21 cellular contexts compared by ENCODE assay signal in the genomic region with DNA sequence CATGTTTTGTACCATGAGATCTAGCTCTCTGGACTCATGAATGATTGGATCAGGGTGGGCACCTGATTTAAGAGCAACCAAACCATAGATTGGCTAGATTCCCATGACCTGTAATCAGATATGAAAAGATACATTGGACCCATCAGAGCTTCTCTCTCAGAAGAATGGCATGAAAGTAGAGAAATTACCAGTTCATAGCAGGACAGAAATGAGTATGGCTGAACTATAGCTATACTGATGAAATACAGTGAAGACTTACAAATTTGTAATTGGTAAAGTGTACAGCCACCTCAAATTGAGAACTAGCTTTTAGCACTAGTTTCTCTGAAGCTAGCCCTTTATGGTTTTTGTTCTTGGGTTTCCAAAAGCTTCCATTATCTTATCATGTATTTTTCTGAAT. TPM values are rescaled to one million over a fixed set of nuclear protein-coding genes. Genes with fewer than 3 reads are reported as not detected.
DNase-seq lines count a peak whose midpoint lies in the region; ATAC-seq, FAIRE-seq and TF ChIP-seq lines count a peak whose summit lies in the region.
"Had no signal": no experiment of that assay in that cellular context is flagged by ENCODE, and none has a peak within 500 bp of the region (broad histone marks: within the 10 kb centered on the region; RNA-seq: fewer than 3 reads in every experiment).

No MANE protein-coding gene starts in this region.

- peak overlapping the region; percentile 16 for H3K27ac Mint-ChIP-seq in activated CD4-positive, alpha-beta T cell treated with anti-CD3 and anti-CD28 coated beads for 36 hours
- H3K27ac Mint-ChIP-seq in stimulated activated memory B cell treated with anti-CD40 and anti-IgM and Interleukin-4, amounts not matched to agents 10 μg/mL and 1 μg/mL and 100 μg/mL, for 72 hours = peak overlapping the region; percentile 19
- H3K27ac Mint-ChIP-seq in Caco-2 (ENCODE audit: unreplicated experiment) = no peak overlapping the region
- H3K27ac Mint-ChIP-seq: CD4-positive, alpha-beta T cell had no signal

- H3K9me3 ChIP-seq in HepG2 (ENCODE audit: low read length) = no peaks in the 10 kb centered on the region
- no peaks in the 10 kb centered on the region for H3K9me3 ChIP-seq in right lobe of liver
- no peaks in the 10 kb centered on the region; the same call in 1 of the 2 replicates for H3K9me3 ChIP-seq in Caco-2
- H3K9me3 ChIP-seq: HAP-1 had no signal

- no peaks in the 10 kb centered on the region for H3K27me3 ChIP-seq in HepG2 (ENCODE audit: control insufficient read depth in 1 of 2, insufficient read depth in 2 of 2, low read length in 2 of 2)
- H3K27me3 ChIP-seq in right lobe of liver = no peaks in the 10 kb centered on the region
- no peaks in the 10 kb centered on the region; the same call in 1 of the 2 replicates for H3K27me3 ChIP-seq in Caco-2 (replicated peaks; ENCODE audit: control insufficient read depth, insufficient read depth, low read length)
- H3K27me3 ChIP-seq: BLaER1 treated with 17β-estradiol and CSF1 and Interleukin-3, amounts not matched to agents 10 nM and 100 nM had no signal

- intact Hi-C loops in activated CD4-positive, alpha-beta T cell treated with anti-CD3 and anti-CD28 coated beads for 36 hours (cut with DNase I, micrococcal nuclease) = loop anchor here in 1 of 2 experiments (2.0 kb wide), 1 partner anchor 17 kb away; no protein-coding TSS in a partner anchor
- intact Hi-C loops in HepG2 (cut with micrococcal nuclease; ENCODE audit: unreplicated experiment) = loop anchor here (2.0 kb wide), 1 partner anchor 15 kb away; no protein-coding TSS in a partner anchor
- intact Hi-C loops in right lobe of liver (cut with DNase I) = no loop called here
- intact Hi-C loops in Caco-2 (cut with micrococcal nuclease; ENCODE audit: unreplicated experiment) = no loop called here

- TF ChIP-seq POLR2A in HepG2 (IDR thresholded peaks at IDR 0.05; ENCODE audit: insufficient read depth in 1 of 2, low read depth in 2 of 2, low read length in 2 of 2) = no peak
- no peak for TF ChIP-seq POLR2A in right lobe of liver (IDR thresholded peaks at IDR 0.05)

- in situ Hi-C loops in HepG2 (cut with HindIII; ENCODE audit: extremely low pct_ligation_motif_present, low pct_unique_long_range_greater_than_20kb) = no loop called here

- H3K79me2 ChIP-seq in HepG2 (ENCODE audit: insufficient read depth, low read length) = peaks cover 3% of the 10 kb centered on the region

- BruUV-seq in HepG2 (replicated peaks; lab: Mats Ljungman, UMichigan) (no TSS peak), Caco-2 (replicated peaks; lab: Mats Ljungman, UMichigan) (no TSS peak)

- no peak for TF ChIP-seq CTCF in HepG2 (CRISPR knock-in tag; IDR thresholded peaks at IDR 0.05)
- TF ChIP-seq CTCF in right lobe of liver (IDR thresholded peaks at IDR 0.05) = no peak
- TF ChIP-seq CTCF in coronary artery (IDR thresholded peaks at IDR 0.05) = no peak
- TF ChIP-seq CTCF in Caco-2 (IDR thresholded peaks at IDR 0.05; ENCODE audit: insufficient read depth in 1 of 2, low read depth in 1 of 2, low read length in 1 of 2, severe bottlenecking in 1 of 2, unreplicated experiment in 1 of 2) = no peak

- CTCF ChIA-PET in activated CD4-positive, alpha-beta T cell treated with anti-CD3 and anti-CD28 coated beads for 36 hours (lab: Charles Lee) = interaction anchor here (0.9 to 1.4 kb wide), 5 partner anchors 11 to 55 kb away, joined by 3 to 4 read pairs (median 3); no protein-coding TSS in a partner anchor
- CTCF ChIA-PET in HepG2 (lab: Yijun Ruan, JAX; ENCODE audit: low intra/inter-chr PET ratio, low total read pairs) (no interaction called here), Caco-2 (lab: Charles Lee) (no interaction called here)

- H3K27ac ChIP-seq in HepG2 (ENCODE audit: extremely low read length, insufficient read depth, low read length) (no peak overlapping the region), right lobe of liver (no peak overlapping the region), coronary artery (peak overlapping the region; percentile 17 to 66)
- H3K27ac ChIP-seq: 22Rv1; BLaER1 treated with 17β-estradiol and CSF1 and Interleukin-3, amounts not matched to agents 10 nM and 100 nM had no signal

- H3K9ac ChIP-seq in HepG2 (ENCODE audit: insufficient read depth, low read depth, low read length) = no peak overlapping the region
- H3K9ac ChIP-seq: BLaER1 treated with 17β-estradiol and CSF1 and Interleukin-3, amounts not matched to agents 10 nM and 100 nM had no signal

- TF ChIP-seq EP300 in HepG2 (IDR thresholded peaks at IDR 0.05; ENCODE audit: low read depth in 2 of 2, low read length in 2 of 2) = no peak
- TF ChIP-seq EP300 in HepG2 (CRISPR knock-in tag; IDR thresholded peaks at IDR 0.05; ENCODE audit: borderline replicate concordance) = no peak

- H3K36me3 ChIP-seq in HepG2 (replicated peaks in 1 of 2; ENCODE audit: control insufficient read depth in 1 of 2, insufficient read depth in 2 of 2, low read length in 2 of 2) (no peaks in the 10 kb centered on the region), right lobe of liver (no peaks in the 10 kb centered on the region), Caco-2 (ENCODE audit: control insufficient read depth, insufficient read depth, low read length) (no peaks in the 10 kb centered on the region)
- H3K36me3 ChIP-seq: BLaER1 treated with 17β-estradiol and CSF1 and Interleukin-3, amounts not matched to agents 10 nM and 100 nM; HAP-1 had no signal

- H3K27me3 Mint-ChIP-seq in activated CD4-positive, alpha-beta T cell treated with anti-CD3 and anti-CD28 coated beads for 36 hours = no peaks in the 10 kb centered on the region
- H3K27me3 Mint-ChIP-seq in stimulated activated memory B cell treated with anti-CD40 and anti-IgM and Interleukin-4, amounts not matched to agents 10 μg/mL and 1 μg/mL and 100 μg/mL, for 72 hours = no peaks in the 10 kb centered on the region
- H3K27me3 Mint-ChIP-seq in Caco-2 (ENCODE audit: insufficient read depth, unreplicated experiment) = no peaks in the 10 kb centered on the region
- H3K27me3 Mint-ChIP-seq: CD4-positive, alpha-beta T cell had no signal

- no peak overlapping the region for H3K4me2 ChIP-seq in HepG2 (ENCODE audit: low read depth, low read length)
- H3K4me2 ChIP-seq: BLaER1 treated with 17β-estradiol and CSF1 and Interleukin-3, amounts not matched to agents 10 nM and 100 nM had no signal

- no peak overlapping the region for H3K4me3 ChIP-seq in HepG2 (replicated peaks in 1 of 3; ENCODE audit: insufficient read depth in 1 of 3, low read depth in 2 of 3, low read length in 3 of 3)
- no peak overlapping the region for H3K4me3 ChIP-seq in right lobe of liver
- no peak overlapping the region for H3K4me3 ChIP-seq in coronary artery
- no peak overlapping the region for H3K4me3 ChIP-seq in Caco-2 (ENCODE audit: low read depth, low read length)
- H3K4me3 ChIP-seq: BLaER1 treated with 17β-estradiol and CSF1 and Interleukin-3, amounts not matched to agents 10 nM and 100 nM; HAP-1 had no signal

- no peak for TF ChIP-seq RAD21 in HepG2 (CRISPR knock-in tag; IDR thresholded peaks at IDR 0.05)

- H3K36me3 Mint-ChIP-seq in activated CD4-positive, alpha-beta T cell treated with anti-CD3 and anti-CD28 coated beads for 36 hours (ENCODE audit: low read depth) = no peaks in the 10 kb centered on the region
- peaks cover 48% of the 10 kb centered on the region for H3K36me3 Mint-ChIP-seq in stimulated activated memory B cell treated with anti-CD40 and anti-IgM and Interleukin-4, amounts not matched to agents 10 μg/mL and 1 μg/mL and 100 μg/mL, for 72 hours
- peaks cover 6% of the 10 kb centered on the region for H3K36me3 Mint-ChIP-seq in Caco-2 (ENCODE audit: insufficient read depth, unreplicated experiment)

- POLR2A ChIA-PET in activated CD4-positive, alpha-beta T cell treated with anti-CD3 and anti-CD28 coated beads for 36 hours (lab: Charles Lee) = no interaction called here
- POLR2A ChIA-PET in HepG2 (lab: Yijun Ruan, JAX) (interaction anchor here (1.2 to 1.4 kb wide), 3 partner anchors 8 to 18 kb away, joined by 4 to 7 read pairs (median 6); no protein-coding TSS in a partner anchor), Caco-2 (lab: Charles Lee) (interaction anchor here (0.5 kb wide), 1 partner anchor 110 kb away, joined by 3 read pairs; no protein-coding TSS in a partner anchor)

- peaks cover 5% of the 10 kb centered on the region for H3K4me1 Mint-ChIP-seq in activated CD4-positive, alpha-beta T cell treated with anti-CD3 and anti-CD28 coated beads for 36 hours
- peaks cover 13% of the 10 kb centered on the region for H3K4me1 Mint-ChIP-seq in stimulated activated memory B cell treated with anti-CD40 and anti-IgM and Interleukin-4, amounts not matched to agents 10 μg/mL and 1 μg/mL and 100 μg/mL, for 72 hours
- peaks cover 5% of the 10 kb centered on the region for H3K4me1 Mint-ChIP-seq in Caco-2 (ENCODE audit: low read depth, unreplicated experiment)

- H4K20me1 ChIP-seq in HepG2 (ENCODE audit: insufficient read depth, low read length) = no peaks in the 10 kb centered on the region
- H4K20me1 ChIP-seq: BLaER1 treated with 17β-estradiol and CSF1 and Interleukin-3, amounts not matched to agents 10 nM and 100 nM had no signal

- peaks cover 4% of the 10 kb centered on the region for H3K9me3 Mint-ChIP-seq in activated CD4-positive, alpha-beta T cell treated with anti-CD3 and anti-CD28 coated beads for 36 hours (ENCODE audit: low read depth)
- H3K9me3 Mint-ChIP-seq in stimulated activated memory B cell treated with anti-CD40 and anti-IgM and Interleukin-4, amounts not matched to agents 10 μg/mL and 1 μg/mL and 100 μg/mL, for 72 hours = peaks cover 4% of the 10 kb centered on the region
- no peaks in the 10 kb centered on the region for H3K9me3 Mint-ChIP-seq in Caco-2 (ENCODE audit: unreplicated experiment)
- H3K9me3 Mint-ChIP-seq: CD4-positive, alpha-beta T cell had no signal

- no peak for DNase-seq in activated CD4-positive, alpha-beta T cell treated with anti-CD3 and anti-CD28 coated beads for 36 hours
- no peak for DNase-seq in activated CD4-positive, alpha-beta T cell treated with anti-CD3 and anti-CD28 coated beads, Interleukin-2, amount 50 U/mL, for 48 hours
- DNase-seq in HepG2 (ENCODE audit: low spot score) = no peak
- no peak for DNase-seq in right lobe of liver
- no peak for DNase-seq in coronary artery (ENCODE audit: low spot score)
- DNase-seq in Caco-2 = no peak
- DNase-seq in activated CD4-positive, CD25-positive, alpha-beta regulatory T cell (lab: John Stamatoyannopoulos, UW) = no peak
- DNase-seq: AML-193; CD4-positive, alpha-beta T cell; DMS153; DMS79 treated with DMSO at 0.1 percent for 48 hours; EL had no signal

- H3K4me1 ChIP-seq in HepG2 (ENCODE audit: insufficient read depth, low read length) = peaks cover 47% of the 10 kb centered on the region
- H3K4me1 ChIP-seq in right lobe of liver = peaks cover 0 to 15% (median 7%) of the 10 kb centered on the region in 4 donors
- peaks cover 11% of the 10 kb centered on the region; the same call in 1 of the 2 replicates for H3K4me1 ChIP-seq in Caco-2

- no peak overlapping the region for H3K4me3 Mint-ChIP-seq in activated CD4-positive, alpha-beta T cell treated with anti-CD3 and anti-CD28 coated beads for 36 hours
- no peak overlapping the region for H3K4me3 Mint-ChIP-seq in stimulated activated memory B cell treated with anti-CD40 and anti-IgM and Interleukin-4, amounts not matched to agents 10 μg/mL and 1 μg/mL and 100 μg/mL, for 72 hours
- H3K4me3 Mint-ChIP-seq in Caco-2 (ENCODE audit: unreplicated experiment) = no peak overlapping the region
- H3K4me3 Mint-ChIP-seq: CD4-positive, alpha-beta T cell had no signal

- no peak overlapping the region for H2AFZ ChIP-seq in HepG2 (ENCODE audit: low read length)

- FAIRE-seq in HepG2 (lab: Jason Lieb, UNC) = peak; percentile 21
- FAIRE-seq: D721Med, G401.6, GM12892, GM19239, H1 had no signal

- peak; percentile 86 for ATAC-seq in activated CD4-positive, alpha-beta T cell treated with anti-CD3 and anti-CD28 coated beads for 36 hours
- ATAC-seq in HepG2 = no peak
- ATAC-seq in right lobe of liver = no peak
- no peak for ATAC-seq in stimulated activated memory B cell treated with anti-CD40 and anti-IgM and Interleukin-4, amounts not matched to agents 10 μg/mL and 1 μg/mL and 100 μg/mL, for 72 hours

RNA-seq across cellular contexts. Expression of a gene that starts 19.0 kb away (rescaled TPM):
- total RNA-seq in activated CD4-positive, alpha-beta T cell treated with anti-CD3 and anti-CD28 coated beads for 36 hours = 10 to 100 TPM; 72.1 to 74.1 TPM
- 243 and 362 TPM in 2 replicates for total RNA-seq in HepG2 (2016; rRNA removed; fragmentation: Illumina TruSeq; extraction: Trizol)
- total RNA-seq in HepG2 (2016; cell fraction: cytosol; rRNA removed; fragmentation: Illumina TruSeq; extraction: Trizol; ENCODE audit: low read depth) = 33.1 and 38.2 TPM in 2 replicates
- total RNA-seq in HepG2 (2016; cell fraction: insoluble cytoplasmic fraction; rRNA removed; fragmentation: Illumina TruSeq; extraction: Trizol) = 236 and 353 TPM in 2 replicates
- total RNA-seq in HepG2 (2016; cell fraction: membrane; rRNA removed; fragmentation: Illumina TruSeq; extraction: Trizol) = 84.2 and 89.8 TPM in 2 replicates
- total RNA-seq in HepG2 (2016; cell fraction: nucleus; rRNA removed; fragmentation: Illumina TruSeq; extraction: Trizol) = 261 and 283 TPM in 2 replicates
- 355 and 476 TPM in 2 replicates for polyA plus RNA-seq in HepG2 (2011; rRNA removed)
- 199 and 296 TPM in 2 replicates for polyA plus RNA-seq in HepG2 (2011; cell fraction: cytosol; rRNA removed)
- polyA plus RNA-seq in HepG2 (2011; cell fraction: nucleus; rRNA removed) = 364 and 369 TPM in 2 replicates
- polyA plus RNA-seq in HepG2 (2012) = 244 and 400 TPM in 2 replicates
- polyA plus RNA-seq in HepG2 (2016; cell fraction: cytosol; fragmentation: Illumina TruSeq; extraction: Trizol; ENCODE audit: low read depth) = 6.9 and 8.0 TPM in 2 replicates
- polyA plus RNA-seq in HepG2 (2016; cell fraction: insoluble cytoplasmic fraction; fragmentation: Illumina TruSeq; extraction: Trizol; ENCODE audit: low read depth) = 247 and 266 TPM in 2 replicates
- 32.1 and 33.7 TPM in 2 replicates for polyA plus RNA-seq in HepG2 (2016; cell fraction: membrane; fragmentation: Illumina TruSeq; extraction: Trizol; ENCODE audit: low read depth)
- 219 and 231 TPM in 2 replicates for polyA plus RNA-seq in HepG2 (2016; cell fraction: nucleus; fragmentation: Illumina TruSeq; extraction: Trizol; ENCODE audit: insufficient read depth, low read depth)
- 36.9 and 556 TPM in 2 replicates for polyA minus RNA-seq in HepG2 (2011; rRNA and poly(A)+ RNA removed; ENCODE audit: low replicate concordance)
- 400 and 421 TPM in 2 replicates for polyA minus RNA-seq in HepG2 (2011; cell fraction: cytosol; rRNA and poly(A)+ RNA removed)
- polyA minus RNA-seq in HepG2 (2011; cell fraction: nucleus; rRNA and poly(A)+ RNA removed) = 1,279 and 1,350 TPM in 2 replicates
- total RNA-seq in right lobe of liver = 10 to 100 TPM; 28.3 to 55.7 (median 36.7) TPM
- 122 and 125 TPM in 2 replicates for total RNA-seq in Caco-2 (2022)

Comparison
In these comparisons a context has a peak if more than half of its experiments do, and no peak if none do; other contexts are left out.
1. H3K27ac ChIP-seq: peak in coronary artery (2 of 2); none in HepG2 (single experiment) and right lobe of liver (0 of 3).